8 cellular contexts compared by ENCODE assay signal in genomic region chr15:90219421-90220141, GRCh38. TPM values are rescaled to one million over a fixed set of nuclear protein-coding genes. Genes with fewer than 3 reads are reported as not detected.
A peak's percentile ranks its signal among the peaks of the same experiment; 100 is the strongest.
DNase-seq lines count a peak whose midpoint lies in the region; ATAC-seq and TF ChIP-seq lines count a peak whose summit lies in the region.

No MANE protein-coding gene starts in this region.

- no peak overlapping the region for H2AFZ ChIP-seq in PC-9

- H3K36me3 ChIP-seq in PC-9 (ENCODE audit: low read depth), result peaks cover 50% of the 10 kb centered on the region

- H3K4me3 ChIP-seq in PC-9, result no peak overlapping the region

- H3K27ac ChIP-seq in PC-9, result no peak overlapping the region

- no peaks in the 10 kb centered on the region for H3K9me3 ChIP-seq in PC-9 (ENCODE audit: insufficient read depth, low read depth)

- H3K9me2 ChIP-seq in PC-9 (ENCODE audit: insufficient read depth), result no peaks in the 10 kb centered on the region

- CTCF ChIA-PET in PC-9 (lab: Charles Lee), result interaction anchor here (0.6 kb wide), 1 partner anchor 53 kb away, joined by 3 read pairs; no protein-coding TSS in a partner anchor

- peaks cover 9% of the 10 kb centered on the region for H3K4me1 ChIP-seq in PC-9 (replicated peaks; ENCODE audit: insufficient read depth)

- no peak overlapping the region for H3K4me2 ChIP-seq in PC-9

- H4K20me1 ChIP-seq in PC-9 (ENCODE audit: insufficient read depth), result no peaks in the 10 kb centered on the region

- TF ChIP-seq CTCF in PC-9 (conservative IDR thresholded peaks at IDR 0.05), result peak; percentile 72

- ATAC-seq in left cardiac atrium, result peak; percentile 29 to 61

- intact Hi-C loops in PC-9 (cut with micrococcal nuclease; ENCODE audit: unreplicated experiment), result no loop called here
- intact Hi-C loops in left cardiac atrium (cut with DNase I), result loop anchor here in 1 of 2 donors (5.0 kb wide), 1 partner anchor 67 kb away; no protein-coding TSS in a partner anchor

- no TSS peak for BruUV-seq in PC-9 (replicated peaks; lab: Mats Ljungman, UMichigan)

- peaks cover 55% of the 10 kb centered on the region for H3F3A ChIP-seq in PC-9 (ENCODE audit: insufficient read depth, low read depth)

- H3K27me3 ChIP-seq in PC-9 (ENCODE audit: insufficient read depth, low read depth), result no peaks in the 10 kb centered on the region

- POLR2A ChIA-PET in PC-9 (lab: Charles Lee; ENCODE audit: unreplicated experiment), result no interaction called here

- H3K79me2 ChIP-seq in PC-9 (ENCODE audit: low read depth), result peaks cover 49% of the 10 kb centered on the region

- peak; percentile 13 to 47 for DNase-seq in NCI-H526 (lab: John Stamatoyannopoulos, UW)
- no peak for DNase-seq in NCI-H526 treated with DMSO at 0.1 percent for 48 hours (lab: John Stamatoyannopoulos, UW)
- DNase-seq in PC-9, result peak in 1 of 2 experiments; percentile 29
- peak; percentile 13 to 58 (median 32) for DNase-seq in activated naive CD4-positive, alpha-beta T cell (lab: John Stamatoyannopoulos, UW)
- no peak for DNase-seq in left cardiac atrium
- DNase-seq in stimulated activated CD4-positive, alpha-beta T cell treated with anti-CD3 and anti-CD28 coated beads, Interleukin-15, amount 100 ng/mL, for 1 hour (ENCODE audit: low read depth in 1 of 2, low spot score in 1 of 2), result peak; percentile 19 to 56
- no peak for DNase-seq in Ammon's horn (ENCODE audit: low spot score)
- no peak for DNase-seq in cerebellum (ENCODE audit: low spot score)

RNA-seq across cellular contexts. Expression of gene CIB1, which starts 14.2 kb away (rescaled TPM):
- 113 and 127 TPM in 2 replicates for total RNA-seq in PC-9 (2021)
- 10 to 100 TPM; 53.2 to 55.0 TPM for total RNA-seq in left cardiac atrium
- total RNA-seq in cerebellum, result 3.6 TPM

RNA-seq across cellular contexts. Expression of gene GDPGP1, which starts 14.4 kb away (rescaled TPM):
- total RNA-seq in PC-9 (2021), result 7.5 and 7.6 TPM in 2 replicates
- total RNA-seq in left cardiac atrium, result 10 to 100 TPM in 1 of 2 donors, 1 to 10 TPM in 1; 9.4 to 11.9 TPM
- total RNA-seq in cerebellum, result 10.4 TPM

RNA-seq across cellular contexts. Expression of gene SEMA4B, which starts 18.5 kb away (rescaled TPM):
- total RNA-seq in PC-9 (2021) (63.6 and 70.7 TPM in 2 replicates), left cardiac atrium (10 to 100 TPM; 26.2 to 41.2 TPM), cerebellum (35.7 TPM)

RNA-seq across cellular contexts. Expression of gene TTLL13, which starts 29.8 kb away (rescaled TPM):
- total RNA-seq in PC-9 (2021) (0.93 and 0.96 TPM in 2 replicates), left cardiac atrium (not detected), cerebellum (0.36 TPM)

RNA-seq across cellular contexts. Expression of gene NGRN, which starts 45.9 kb away (rescaled TPM):
- total RNA-seq in PC-9 (2021) (57.4 TPM in 2 replicates), left cardiac atrium (100 to 1,000 TPM; 115 to 131 TPM), cerebellum (121 TPM)

Comparison
In these comparisons a context has a peak if more than half of its experiments do, and no peak if none do; other contexts are left out.
1. DNase-seq: peak in NCI-H526 (2 of 2), activated naive CD4-positive, alpha-beta T cell (4 of 4) and stimulated activated CD4-positive, alpha-beta T cell treated with anti-CD3 and anti-CD28 coated beads, Interleukin-15, amount 100 ng/mL, for 1 hour (2 of 2); none in NCI-H526 treated with DMSO at 0.1 percent for 48 hours (single experiment), left cardiac atrium (single experiment), Ammon's horn (single experiment) and cerebellum (single experiment).
2. RNA of gene CIB1, which starts 14.2 kb away (total RNA-seq): 113 to 127 TPM in PC-9 and 53.2 to 55.0 TPM in left cardiac atrium; 3.6 TPM in cerebellum (single experiment); every median in the first group is over 10 times any median in the second.